ENCODE assay signal across 8 cellular contexts in the genomic region with DNA sequence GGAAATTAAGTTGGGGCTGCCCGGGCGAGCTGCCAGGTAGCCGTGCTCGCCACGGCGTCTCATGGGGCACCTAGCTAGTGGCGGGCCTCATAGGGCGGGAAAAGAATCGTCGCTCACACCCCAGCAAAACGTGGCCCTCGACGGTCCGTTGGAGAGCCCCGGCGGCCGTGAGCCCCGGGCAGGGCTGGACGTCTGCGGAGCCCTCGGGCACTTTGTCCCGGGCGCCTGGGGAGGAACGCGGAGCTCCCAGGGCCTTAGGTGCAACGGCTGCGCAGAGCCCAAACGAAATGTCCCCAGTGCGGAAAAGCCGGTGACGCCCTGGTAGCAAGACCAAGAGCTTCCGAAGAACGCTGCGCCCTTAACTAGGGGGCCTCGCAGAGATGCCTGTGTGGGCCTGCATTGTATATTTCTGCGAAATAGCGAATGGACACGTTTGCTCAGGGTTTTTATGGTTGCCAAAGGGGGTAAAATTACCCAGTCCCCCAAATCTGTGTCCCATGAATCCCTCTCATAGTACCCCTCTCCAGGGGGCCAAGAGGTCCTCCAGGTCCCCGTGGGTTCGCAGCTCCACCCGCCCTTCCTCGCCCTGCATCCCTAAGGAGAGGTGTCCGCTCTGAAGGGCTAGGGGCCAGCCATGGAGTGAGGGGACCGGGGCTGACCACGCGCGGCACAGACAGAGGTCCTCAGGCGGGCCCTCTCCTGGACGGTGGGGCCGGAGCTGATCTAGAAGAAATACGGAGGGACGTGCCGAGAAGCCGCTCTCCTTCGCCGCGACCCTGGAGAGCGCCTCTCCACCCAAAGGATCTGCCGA. TPM values are rescaled to one million over a fixed set of nuclear protein-coding genes. Genes with fewer than 3 reads are reported as not detected.
DNase-seq lines count a peak whose midpoint lies in the region; ATAC-seq and TF ChIP-seq lines count a peak whose summit lies in the region.

No MANE protein-coding gene starts in this region.

- no peaks in the 10 kb centered on the region for H3F3A ChIP-seq in neural cell (ENCODE audit: insufficient read depth, low read length, poor library complexity, severe bottlenecking)

- peak overlapping the region; percentile 87 for H3K4me3 ChIP-seq in neural cell (ENCODE audit: low read length)
- no peak overlapping the region for H3K4me3 ChIP-seq in brain microvascular endothelial cell (ENCODE audit: low read depth, low read length)

- POLR2A ChIA-PET in RWPE1 (lab: Yijun Ruan, JAX; ENCODE audit: low non-redundant PET) = no interaction called here

- H3K27me3 ChIP-seq in neural cell (ENCODE audit: insufficient read depth, low read depth, low read length) = peaks cover 81% of the 10 kb centered on the region
- H3K27me3 ChIP-seq in brain microvascular endothelial cell (replicated peaks) = peaks cover 58% of the 10 kb centered on the region

- H3K79me2 ChIP-seq in neural cell (replicated peaks; ENCODE audit: insufficient read depth, low read length) = no peaks in the 10 kb centered on the region

- TF ChIP-seq RAD21 in neural cell (conservative IDR thresholded peaks at IDR 0.05) = no peak

- no peak overlapping the region for H2AFZ ChIP-seq in neural cell (ENCODE audit: low read depth, low read length)

- no peaks in the 10 kb centered on the region for H3K36me3 ChIP-seq in neural cell (ENCODE audit: insufficient read depth, low read length)
- no peaks in the 10 kb centered on the region for H3K36me3 ChIP-seq in brain microvascular endothelial cell (replicated peaks)

- H3K27me3 Mint-ChIP-seq in dendritic cell treated with granulocyte-macrophage colony-stimulating factor and Interleukin-4, amounts not matched to agents 40 ng/mL and 50 ng/mL, for 4 days = peaks cover 61% of the 10 kb centered on the region

- intact Hi-C loops in dendritic cell treated with granulocyte-macrophage colony-stimulating factor and Interleukin-4, amounts not matched to agents 40 ng/mL and 50 ng/mL, for 4 days (cut with micrococcal nuclease) = loop anchor here (10.0 kb wide), 2 partner anchors 567 to 997 kb away; no protein-coding TSS in a partner anchor

- CTCF ChIA-PET in RWPE1 (lab: Yijun Ruan, JAX) = interaction anchor here (0.5 to 1.2 kb wide), 6 partner anchors 32 to 744 kb away, joined by 3 to 7 read pairs (median 4); no protein-coding TSS in a partner anchor

- H3K4me2 ChIP-seq in neural cell (ENCODE audit: low read length) = peak overlapping the region; percentile 48

- peak overlapping the region; percentile 87 for H3K27ac Mint-ChIP-seq in dendritic cell treated with granulocyte-macrophage colony-stimulating factor and Interleukin-4, amounts not matched to agents 40 ng/mL and 50 ng/mL, for 4 days

- no peaks in the 10 kb centered on the region for H4K20me1 ChIP-seq in neural cell (ENCODE audit: insufficient read depth)

- no peak for TF ChIP-seq EP300 in neural cell (conservative IDR thresholded peaks at IDR 0.05; ENCODE audit: poor library complexity, severe bottlenecking)

- H3K9me3 ChIP-seq in neural cell (ENCODE audit: low read length) = no peaks in the 10 kb centered on the region

- ATAC-seq in HG02588 (IDR thresholded peaks at IDR 0.05; ENCODE audit: unreplicated experiment) (no peak), HG03439 (IDR thresholded peaks at IDR 0.05; ENCODE audit: unreplicated experiment) (no peak)

- peaks cover 29% of the 10 kb centered on the region for H3K36me3 Mint-ChIP-seq in dendritic cell treated with granulocyte-macrophage colony-stimulating factor and Interleukin-4, amounts not matched to agents 40 ng/mL and 50 ng/mL, for 4 days (ENCODE audit: low read depth)

- peaks cover 51% of the 10 kb centered on the region for H3K4me1 Mint-ChIP-seq in dendritic cell treated with granulocyte-macrophage colony-stimulating factor and Interleukin-4, amounts not matched to agents 40 ng/mL and 50 ng/mL, for 4 days (ENCODE audit: low read depth)

- H3K9me2 ChIP-seq in neural cell (ENCODE audit: insufficient read depth, low read length) = no peaks in the 10 kb centered on the region

- H3K9ac ChIP-seq in neural cell (ENCODE audit: low read length) = peak overlapping the region; percentile 24

- DNase-seq in stimulated activated CD4-positive, alpha-beta T cell treated with anti-CD3 and anti-CD28 coated beads, Interleukin-12 subunit alpha, Interleukin-12 subunit beta, amount 100 ng/mL, for 4 hours = peak; percentile 29
- no peak for DNase-seq in stimulated activated CD4-positive, alpha-beta T cell treated with anti-CD3 and anti-CD28 coated beads, Interleukin-2, amount 100 ng/mL, for 48 hours
- DNase-seq in RWPE1 (ENCODE audit: low spot score) (no peak), brain microvascular endothelial cell (no peak)

- H3K4me3 Mint-ChIP-seq in dendritic cell treated with granulocyte-macrophage colony-stimulating factor and Interleukin-4, amounts not matched to agents 40 ng/mL and 50 ng/mL, for 4 days = peak overlapping the region; percentile 85

- in situ Hi-C loops in brain microvascular endothelial cell (cut with HindIII; ENCODE audit: low pct_ligation_motif_present, low sequenced_read_pairs) = loop anchor here (25.0 kb wide), 1 partner anchor 300 kb away; no protein-coding TSS in a partner anchor

- TF ChIP-seq CTCF in neural cell (IDR thresholded peaks at IDR 0.05; ENCODE audit: poor library complexity, severe bottlenecking) = no peak
- no peak for TF ChIP-seq CTCF in RWPE1 (conservative IDR thresholded peaks at IDR 0.05; ENCODE audit: low read depth)
- TF ChIP-seq CTCF in brain microvascular endothelial cell (IDR thresholded peaks at IDR 0.05; ENCODE audit: low read depth, low read length, missing control alignments) = no peak

- no peak overlapping the region for H3K27ac ChIP-seq in neural cell (ENCODE audit: low read length)
- no peak overlapping the region; the same call in 1 of the 2 replicates for H3K27ac ChIP-seq in RWPE1
- H3K27ac ChIP-seq in brain microvascular endothelial cell = no peak overlapping the region

- no peaks in the 10 kb centered on the region for H3K9me3 Mint-ChIP-seq in dendritic cell treated with granulocyte-macrophage colony-stimulating factor and Interleukin-4, amounts not matched to agents 40 ng/mL and 50 ng/mL, for 4 days

TF ChIP-seq in neural cell, 6 proteins besides CTCF, POLR2A, EP300 and RAD21:
- TF ChIP-seq EZH2 (IDR thresholded peaks at IDR 0.05; ENCODE audit: borderline replicate concordance, insufficient read depth, low read length, poor library complexity, severe bottlenecking) = peak; percentile 21
- TF ChIP-seq POLR2AphosphoS5 (IDR thresholded peaks at IDR 0.05) = no peak

RNA-seq across cellular contexts. Expression of a gene that starts 1.0 kb away (rescaled TPM):
- 0.62 and 1.3 TPM in 2 replicates for polyA plus RNA-seq in neural cell
- 3.7 and 5.2 TPM in 2 replicates for polyA minus RNA-seq in neural cell
